ENCODE assay signal across 9 cellular contexts in genomic region chr1:234981758-234982157, GRCh38.
DNase-seq lines count a peak whose midpoint lies in the region; ATAC-seq, FAIRE-seq and TF ChIP-seq lines count a peak whose summit lies in the region.
"Had no signal": no experiment of that assay in that cellular context is flagged by ENCODE, and none has a peak within 500 bp of the region (broad histone marks: within the 10 kb centered on the region; RNA-seq: fewer than 3 reads in every experiment).

No MANE protein-coding gene starts in this region.

- H3K4me1 ChIP-seq in HepG2 (ENCODE audit: insufficient read depth, low read length) = peaks cover 99% of the 10 kb centered on the region

- 94% methylated on average over 2 of the region's 2 CpGs for WGBS in HepG2 (ENCODE audit: low lambda C conversion rate)

- no peak for TF ChIP-seq RAD21 in HepG2 (CRISPR knock-in tag; IDR thresholded peaks at IDR 0.05)

- peaks cover 75% of the 10 kb centered on the region for H3K4me1 Mint-ChIP-seq in activated CD4-positive, alpha-beta T cell treated with anti-CD3 and anti-CD28 coated beads, Interleukin-2, amount 10 ng/mL, durations not matched to agents 24 days and 14 days
- H3K4me1 Mint-ChIP-seq in activated naive CD8-positive, alpha-beta T cell treated with anti-CD3 and anti-CD28 coated beads for 36 hours = peaks cover 67% of the 10 kb centered on the region

- in situ Hi-C loops in HepG2 (cut with HindIII; ENCODE audit: extremely low pct_ligation_motif_present, low pct_unique_long_range_greater_than_20kb) (no loop called here), GM13976 (cut with MboI; ENCODE audit: low sequenced_read_pairs, unreplicated experiment) (no loop called here)

- H3K27me3 ChIP-seq in HepG2 (ENCODE audit: control insufficient read depth in 1 of 2, insufficient read depth in 2 of 2, low read length in 2 of 2) = no peaks in the 10 kb centered on the region

- no peak for FAIRE-seq in HepG2 (lab: Jason Lieb, UNC)
- FAIRE-seq: islet of Langerhans had no signal

- peak overlapping the region; percentile 98 for H3K27ac Mint-ChIP-seq in activated CD4-positive, alpha-beta T cell treated with anti-CD3 and anti-CD28 coated beads, Interleukin-2, amount 10 ng/mL, durations not matched to agents 24 days and 14 days
- H3K27ac Mint-ChIP-seq in activated naive CD8-positive, alpha-beta T cell treated with anti-CD3 and anti-CD28 coated beads for 36 hours = peak overlapping the region; percentile 93

- no peak overlapping the region for H2AFZ ChIP-seq in HepG2 (ENCODE audit: low read length)

- H3K36me3 ChIP-seq in HepG2 (replicated peaks in 1 of 2; ENCODE audit: control insufficient read depth in 1 of 2, insufficient read depth in 2 of 2, low read length in 2 of 2) = no peaks in the 10 kb centered on the region

- no peaks in the 10 kb centered on the region for H3K9me3 Mint-ChIP-seq in activated CD4-positive, alpha-beta T cell treated with anti-CD3 and anti-CD28 coated beads, Interleukin-2, amount 10 ng/mL, durations not matched to agents 24 days and 14 days
- H3K9me3 Mint-ChIP-seq in activated naive CD8-positive, alpha-beta T cell treated with anti-CD3 and anti-CD28 coated beads for 36 hours = peaks cover 3% of the 10 kb centered on the region

- POLR2A ChIA-PET in HepG2 (lab: Yijun Ruan, JAX) = interaction anchor here (1.3 to 12.9 kb wide), 11 partner anchors 21 to 369 kb away, joined by 3 to 657 read pairs (median 15); no protein-coding TSS in a partner anchor

- intact Hi-C loops in activated CD4-positive, alpha-beta T cell treated with anti-CD3 and anti-CD28 coated beads, Interleukin-2, amount 10 ng/mL, durations not matched to agents 24 days and 14 days (cut with micrococcal nuclease) = loop anchor here (1.0 to 2.0 kb wide), 7 partner anchors 8 to 381 kb away; partner anchors contain the start of gene IRF2BP2
- intact Hi-C loops in HepG2 (cut with micrococcal nuclease; ENCODE audit: unreplicated experiment) = no loop called here

- peak overlapping the region; percentile 65 for H3K9ac ChIP-seq in HepG2 (ENCODE audit: insufficient read depth, low read depth, low read length)

- no peak for TF ChIP-seq POLR2A in HepG2 (IDR thresholded peaks at IDR 0.05; ENCODE audit: insufficient read depth in 1 of 2, low read depth in 2 of 2, low read length in 2 of 2)

- no peak for TF ChIP-seq EP300 in HepG2 (IDR thresholded peaks at IDR 0.05; ENCODE audit: low read depth in 2 of 2, low read length in 2 of 2)
- no peak for TF ChIP-seq EP300 in HepG2 (CRISPR knock-in tag; IDR thresholded peaks at IDR 0.05; ENCODE audit: borderline replicate concordance)

- BruUV-seq in HepG2 (replicated peaks; lab: Mats Ljungman, UMichigan) = no TSS peak

- H3K4me3 ChIP-seq in HepG2 (replicated peaks in 1 of 3; ENCODE audit: insufficient read depth in 1 of 3, low read depth in 2 of 3, low read length in 3 of 3) = no peak overlapping the region

- CTCF ChIA-PET in HepG2 (lab: Yijun Ruan, JAX; ENCODE audit: low intra/inter-chr PET ratio, low total read pairs) = no interaction called here

- no peaks in the 10 kb centered on the region for H4K20me1 ChIP-seq in HepG2 (ENCODE audit: insufficient read depth, low read length)

- TF ChIP-seq CTCF in HepG2 (CRISPR knock-in tag; IDR thresholded peaks at IDR 0.05) = no peak
- no peak for TF ChIP-seq CTCF in GM13976 (IDR thresholded peaks at IDR 0.05; ENCODE audit: borderline replicate concordance, control extremely low read depth, extremely low read depth, insufficient read depth, missing control alignments)

- no peak for DNase-seq in activated CD4-positive, alpha-beta T cell treated with anti-CD3 and anti-CD28 coated beads, Interleukin-2, amount 10 ng/mL, durations not matched to agents 24 days and 14 days
- no peak for DNase-seq in activated CD4-positive, alpha-beta T cell treated with anti-CD3 and anti-CD28 coated beads for 4 hours
- no peak for DNase-seq in activated naive CD8-positive, alpha-beta T cell treated with anti-CD3 and anti-CD28 coated beads for 36 hours
- DNase-seq in HepG2 (ENCODE audit: low spot score) = no peak
- no peak for DNase-seq in substantia nigra (lab: John Stamatoyannopoulos, UW)
- no peak for DNase-seq in NOMO-1 (lab: John Stamatoyannopoulos, UW; ENCODE audit: unreplicated experiment in 2 of 2)
- DNase-seq in stimulated activated CD4-positive, alpha-beta T cell treated with anti-CD3 and anti-CD28 coated beads, Interleukin-2, amount 100 ng/mL, for 48 hours = no peak
- DNase-seq in GM13976 (ENCODE audit: low spot score) = no peak

- H3K27ac ChIP-seq in HepG2 (ENCODE audit: extremely low read length, insufficient read depth, low read length) (peak overlapping the region; percentile 100), substantia nigra (ENCODE audit: low read depth, low read length, poor library complexity, severe bottlenecking) (peak overlapping the region; percentile 96)

- H3K36me3 Mint-ChIP-seq in activated CD4-positive, alpha-beta T cell treated with anti-CD3 and anti-CD28 coated beads, Interleukin-2, amount 10 ng/mL, durations not matched to agents 24 days and 14 days (ENCODE audit: low read depth) = peaks cover 4% of the 10 kb centered on the region
- H3K36me3 Mint-ChIP-seq in activated naive CD8-positive, alpha-beta T cell treated with anti-CD3 and anti-CD28 coated beads for 36 hours = peaks cover 31% of the 10 kb centered on the region

- H3K79me2 ChIP-seq in HepG2 (ENCODE audit: insufficient read depth, low read length) = peaks cover 5% of the 10 kb centered on the region

- no peak overlapping the region for H3K4me2 ChIP-seq in HepG2 (ENCODE audit: low read depth, low read length)

- H3K4me3 Mint-ChIP-seq in activated CD4-positive, alpha-beta T cell treated with anti-CD3 and anti-CD28 coated beads, Interleukin-2, amount 10 ng/mL, durations not matched to agents 24 days and 14 days = no peak overlapping the region
- H3K4me3 Mint-ChIP-seq in activated naive CD8-positive, alpha-beta T cell treated with anti-CD3 and anti-CD28 coated beads for 36 hours = no peak overlapping the region

- no peaks in the 10 kb centered on the region for H3K27me3 Mint-ChIP-seq in activated CD4-positive, alpha-beta T cell treated with anti-CD3 and anti-CD28 coated beads, Interleukin-2, amount 10 ng/mL, durations not matched to agents 24 days and 14 days
- H3K27me3 Mint-ChIP-seq in activated naive CD8-positive, alpha-beta T cell treated with anti-CD3 and anti-CD28 coated beads for 36 hours = no peaks in the 10 kb centered on the region

- no peak for ATAC-seq in HepG2

- H3K9me3 ChIP-seq in HepG2 (ENCODE audit: low read length) = no peaks in the 10 kb centered on the region

TF ChIP-seq in HepG2, 621 proteins besides CTCF, POLR2A, EP300 and RAD21:
- TF ChIP-seq FOXO4 (CRISPR knock-in tag; conservative IDR thresholded peaks at IDR 0.05) (0 out of 2 replicates have a peak, but pooled peaks have one; percentile 44), HOXD1 (CRISPR knock-in tag; IDR thresholded peaks at IDR 0.05) (no peak), KLF12 (CRISPR knock-in tag; IDR thresholded peaks at IDR 0.05; ENCODE audit: borderline replicate concordance) (no peak), CEBPG (CRISPR knock-in tag; IDR thresholded peaks at IDR 0.05) (no peak), NFE2 (CRISPR knock-in tag; IDR thresholded peaks at IDR 0.05) (no peak), CBX2 (IDR thresholded peaks at IDR 0.05; ENCODE audit: low read depth, low read length) (no peak), CBX2 (CRISPR knock-in tag; IDR thresholded peaks at IDR 0.05; ENCODE audit: low read depth) (no peak), ELF4 (CRISPR knock-in tag; IDR thresholded peaks at IDR 0.05; ENCODE audit: borderline replicate concordance) (no peak), HOXA3 (CRISPR knock-in tag; IDR thresholded peaks at IDR 0.05) (no peak), ZNF773 (CRISPR knock-in tag; IDR thresholded peaks at IDR 0.05; ENCODE audit: borderline replicate concordance) (no peak), THAP8 (CRISPR knock-in tag; IDR thresholded peaks at IDR 0.05; ENCODE audit: borderline replicate concordance) (no peak), ZNF564 (CRISPR knock-in tag; IDR thresholded peaks at IDR 0.05) (no peak), PHF21A (CRISPR knock-in tag; IDR thresholded peaks at IDR 0.05) (0 out of 2 replicates have a peak, but pooled peaks have one; percentile 1)
TF ChIP-seq in HepG2: peak in this region for 2.
